In the genomic region with DNA sequence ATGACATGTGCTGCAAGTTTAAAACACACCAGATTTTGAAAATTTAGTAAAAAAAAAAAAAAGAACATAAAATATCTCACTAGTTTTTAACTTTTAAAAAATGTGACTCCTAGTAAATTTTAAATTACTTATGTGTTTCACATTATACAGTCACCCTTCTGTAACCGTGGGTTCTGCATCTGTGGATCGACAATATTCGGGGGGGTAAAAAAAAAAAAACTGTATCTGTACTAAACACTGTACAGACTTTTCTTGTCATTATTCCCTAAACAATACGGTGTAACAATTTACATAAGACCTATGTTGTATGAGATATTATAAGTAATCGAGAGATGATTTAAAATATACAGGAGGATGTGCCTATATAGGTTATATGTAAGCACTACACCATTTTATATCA, we compare ENCODE assay signal across 10 cellular contexts. TPM values are rescaled to one million over a fixed set of nuclear protein-coding genes. Genes with fewer than 3 reads are reported as not detected.
A peak's percentile ranks its signal among the peaks of the same experiment; 100 is the strongest.
DNase-seq lines count a peak whose midpoint lies in the region; ATAC-seq and TF ChIP-seq lines count a peak whose summit lies in the region.
"Had no signal": no experiment of that assay in that cellular context is flagged by ENCODE, and none has a peak within 500 bp of the region (broad histone marks: within the 10 kb centered on the region; RNA-seq: fewer than 3 reads in every experiment).

No MANE protein-coding gene starts in this region.

- POLR2A ChIA-PET in activated CD8-positive, alpha-beta T cell treated with anti-CD3 and anti-CD28 coated beads for 36 hours (lab: Charles Lee): interaction anchor here (0.6 to 4.5 kb wide), 2 partner anchors 19 to 196 kb away, joined by 3 to 34 read pairs; no protein-coding TSS in a partner anchor
- POLR2A ChIA-PET in RWPE1 (lab: Yijun Ruan, JAX; ENCODE audit: low non-redundant PET): no interaction called here

- H3K27me3 Mint-ChIP-seq in activated CD4-positive, alpha-beta T cell treated with anti-CD3 and anti-CD28 coated beads, Interleukin-2, amount 10 ng/mL, durations not matched to agents 24 days and 14 days: no peaks in the 10 kb centered on the region
- H3K27me3 Mint-ChIP-seq in activated CD8-positive, alpha-beta T cell treated with anti-CD3 and anti-CD28 coated beads for 36 hours: no peaks in the 10 kb centered on the region

- peaks cover 53% of the 10 kb centered on the region for H3K4me1 Mint-ChIP-seq in activated CD4-positive, alpha-beta T cell treated with anti-CD3 and anti-CD28 coated beads, Interleukin-2, amount 10 ng/mL, durations not matched to agents 24 days and 14 days
- H3K4me1 Mint-ChIP-seq in activated CD8-positive, alpha-beta T cell treated with anti-CD3 and anti-CD28 coated beads for 36 hours (ENCODE audit: low read depth): peaks cover 60% of the 10 kb centered on the region
- peaks cover 44% of the 10 kb centered on the region for H3K4me1 Mint-ChIP-seq in stimulated activated effector memory CD8-positive, alpha-beta T cell treated with anti-CD3 and anti-CD28 coated beads, Interleukin-12 subunit alpha, Interleukin-12 subunit beta, amount 100 ng/mL, for 72 hours

- H3K27ac Mint-ChIP-seq in activated CD4-positive, alpha-beta T cell treated with anti-CD3 and anti-CD28 coated beads, Interleukin-2, amount 10 ng/mL, durations not matched to agents 24 days and 14 days: no peak overlapping the region
- H3K27ac Mint-ChIP-seq in activated CD8-positive, alpha-beta T cell treated with anti-CD3 and anti-CD28 coated beads for 36 hours: peak overlapping the region; percentile 37
- H3K27ac Mint-ChIP-seq in stimulated activated effector memory CD8-positive, alpha-beta T cell treated with anti-CD3 and anti-CD28 coated beads, Interleukin-12 subunit alpha, Interleukin-12 subunit beta, amount 100 ng/mL, for 72 hours: no peak overlapping the region

- peaks cover 17% of the 10 kb centered on the region for H3K4me1 ChIP-seq in right cardiac atrium (ENCODE audit: control insufficient read depth, insufficient read depth, low read length)

- H3K36me3 Mint-ChIP-seq in activated CD4-positive, alpha-beta T cell treated with anti-CD3 and anti-CD28 coated beads, Interleukin-2, amount 10 ng/mL, durations not matched to agents 24 days and 14 days (ENCODE audit: low read depth): peaks cover 63% of the 10 kb centered on the region
- peaks cover 63% of the 10 kb centered on the region for H3K36me3 Mint-ChIP-seq in activated CD8-positive, alpha-beta T cell treated with anti-CD3 and anti-CD28 coated beads for 36 hours (ENCODE audit: low read depth)
- H3K36me3 Mint-ChIP-seq in stimulated activated effector memory CD8-positive, alpha-beta T cell treated with anti-CD3 and anti-CD28 coated beads, Interleukin-12 subunit alpha, Interleukin-12 subunit beta, amount 100 ng/mL, for 72 hours: peaks cover 74% of the 10 kb centered on the region

- H3K9me3 ChIP-seq in right cardiac atrium (ENCODE audit: control insufficient read depth, low read length): no peaks in the 10 kb centered on the region

- TF ChIP-seq CTCF in activated CD8-positive, alpha-beta T cell treated with anti-CD3 and anti-CD28 coated beads for 36 hours (IDR thresholded peaks at IDR 0.05): no peak
- TF ChIP-seq CTCF in RWPE1 (conservative IDR thresholded peaks at IDR 0.05; ENCODE audit: low read depth): no peak

- WGBS in right cardiac atrium: 72% methylated on average over 5 of the region's 5 CpGs

- H3K27me3 ChIP-seq in right cardiac atrium (ENCODE audit: control insufficient read depth, insufficient read depth): no peaks in the 10 kb centered on the region

- ATAC-seq in activated CD8-positive, alpha-beta T cell treated with anti-CD3 and anti-CD28 coated beads for 36 hours: no peak
- ATAC-seq in right cardiac atrium: no peak
- ATAC-seq in stimulated activated effector memory CD8-positive, alpha-beta T cell treated with anti-CD3 and anti-CD28 coated beads, Interleukin-12 subunit alpha, Interleukin-12 subunit beta, amount 100 ng/mL, for 72 hours: no peak

- DNase-seq in activated CD4-positive, alpha-beta T cell treated with anti-CD3 and anti-CD28 coated beads, Interleukin-2, amount 10 ng/mL, durations not matched to agents 24 days and 14 days: no peak
- DNase-seq in activated CD4-positive, alpha-beta T cell treated with anti-CD3 and anti-CD28 coated beads for 1 hour: no peak
- no peak for DNase-seq in activated CD8-positive, alpha-beta T cell treated with anti-CD3 and anti-CD28 coated beads for 36 hours
- DNase-seq in right cardiac atrium: no peak
- no peak for DNase-seq in stimulated activated effector memory CD8-positive, alpha-beta T cell treated with anti-CD3 and anti-CD28 coated beads, Interleukin-12 subunit alpha, Interleukin-12 subunit beta, amount 100 ng/mL, for 72 hours (ENCODE audit: low spot score in 2 of 2)
- DNase-seq in stimulated activated naive CD4-positive, alpha-beta T cell treated with Interleukin-2 at 50 U/mL for 16 hours (lab: John Stamatoyannopoulos, UW): no peak
- DNase-seq in RWPE1 (ENCODE audit: low spot score): no peak
- no peak for DNase-seq in CD1c-positive myeloid dendritic cell (ENCODE audit: extremely low spot score)
- DNase-seq: anterior cingulate cortex, NCI-H1092 had no signal

- H3K27ac ChIP-seq in right cardiac atrium (ENCODE audit: low read length): no peak overlapping the region
- no peak overlapping the region for H3K27ac ChIP-seq in RWPE1

- H3K4me3 ChIP-seq in right cardiac atrium (ENCODE audit: low read length): peak overlapping the region; percentile 83

- peaks cover 11% of the 10 kb centered on the region for H3K9me3 Mint-ChIP-seq in activated CD4-positive, alpha-beta T cell treated with anti-CD3 and anti-CD28 coated beads, Interleukin-2, amount 10 ng/mL, durations not matched to agents 24 days and 14 days
- H3K9me3 Mint-ChIP-seq in activated CD8-positive, alpha-beta T cell treated with anti-CD3 and anti-CD28 coated beads for 36 hours: peaks cover 15% of the 10 kb centered on the region
- peaks cover 3% of the 10 kb centered on the region for H3K9me3 Mint-ChIP-seq in stimulated activated effector memory CD8-positive, alpha-beta T cell treated with anti-CD3 and anti-CD28 coated beads, Interleukin-12 subunit alpha, Interleukin-12 subunit beta, amount 100 ng/mL, for 72 hours

- intact Hi-C loops in activated CD4-positive, alpha-beta T cell treated with anti-CD3 and anti-CD28 coated beads, Interleukin-2, amount 10 ng/mL, durations not matched to agents 24 days and 14 days (cut with micrococcal nuclease): no loop called here
- intact Hi-C loops in activated CD8-positive, alpha-beta T cell treated with anti-CD3 and anti-CD28 coated beads for 36 hours (cut with micrococcal nuclease): no loop called here
- intact Hi-C loops in right cardiac atrium (cut with DNase I): no loop called here

- CTCF ChIA-PET in activated CD8-positive, alpha-beta T cell treated with anti-CD3 and anti-CD28 coated beads for 36 hours (lab: Charles Lee): interaction anchor here (4.3 to 4.8 kb wide), 2 partner anchors 11 to 137 kb away, joined by 17 to 29 read pairs; no protein-coding TSS in a partner anchor
- CTCF ChIA-PET in RWPE1 (lab: Yijun Ruan, JAX): interaction anchor here (0.7 kb wide), 1 partner anchor 71 kb away, joined by 3 read pairs; no protein-coding TSS in a partner anchor

- peak overlapping the region; percentile 87 for H3K4me3 Mint-ChIP-seq in activated CD4-positive, alpha-beta T cell treated with anti-CD3 and anti-CD28 coated beads, Interleukin-2, amount 10 ng/mL, durations not matched to agents 24 days and 14 days
- peak overlapping the region; percentile 98 for H3K4me3 Mint-ChIP-seq in activated CD8-positive, alpha-beta T cell treated with anti-CD3 and anti-CD28 coated beads for 36 hours
- peak overlapping the region; percentile 100 for H3K4me3 Mint-ChIP-seq in stimulated activated effector memory CD8-positive, alpha-beta T cell treated with anti-CD3 and anti-CD28 coated beads, Interleukin-12 subunit alpha, Interleukin-12 subunit beta, amount 100 ng/mL, for 72 hours

RNA-seq across cellular contexts. Expression of gene DDX24, which starts 3.2 kb away (rescaled TPM):
- 262 and 286 TPM in 2 replicates for total RNA-seq in activated CD4-positive, alpha-beta T cell treated with anti-CD3 and anti-CD28 coated beads, Interleukin-2, amount 10 ng/mL, durations not matched to agents 24 days and 14 days
- total RNA-seq in activated CD8-positive, alpha-beta T cell treated with anti-CD3 and anti-CD28 coated beads for 36 hours: 100 to 1,000 TPM; 272 to 275 TPM
- 100 to 1,000 TPM; 227 to 268 (median 261) TPM for total RNA-seq in right cardiac atrium
- 138 TPM for polyA plus RNA-seq in right cardiac atrium

RNA-seq across cellular contexts. Expression of gene IFI27L1, which starts 3.3 kb away (rescaled TPM):
- 24.0 and 28.0 TPM in 2 replicates for total RNA-seq in activated CD4-positive, alpha-beta T cell treated with anti-CD3 and anti-CD28 coated beads, Interleukin-2, amount 10 ng/mL, durations not matched to agents 24 days and 14 days
- 10 to 100 TPM; 21.9 to 23.3 TPM for total RNA-seq in activated CD8-positive, alpha-beta T cell treated with anti-CD3 and anti-CD28 coated beads for 36 hours
- total RNA-seq in right cardiac atrium: 10 to 100 TPM; 12.7 to 23.1 (median 15.1) TPM
- polyA plus RNA-seq in right cardiac atrium: 37.9 TPM

RNA-seq across cellular contexts. Expression of gene IFI27, which starts 32.7 kb away (rescaled TPM):
- total RNA-seq in activated CD4-positive, alpha-beta T cell treated with anti-CD3 and anti-CD28 coated beads, Interleukin-2, amount 10 ng/mL, durations not matched to agents 24 days and 14 days: 66.9 and 67.3 TPM in 2 replicates
- total RNA-seq in activated CD8-positive, alpha-beta T cell treated with anti-CD3 and anti-CD28 coated beads for 36 hours: 1 to 10 TPM in 1 of 2 experiments, under 1 TPM in 1; 0.86 to 4.1 TPM
- 100 to 1,000 TPM in 2 of 4 donors, 10 to 100 TPM in 2; 70.0 to 289 (median 127) TPM for total RNA-seq in right cardiac atrium
- polyA plus RNA-seq in right cardiac atrium: 298 TPM

RNA-seq across cellular contexts. Expression of gene IFI27L2, which starts 51.6 kb away (rescaled TPM):
- 37.3 and 38.8 TPM in 2 replicates for total RNA-seq in activated CD4-positive, alpha-beta T cell treated with anti-CD3 and anti-CD28 coated beads, Interleukin-2, amount 10 ng/mL, durations not matched to agents 24 days and 14 days
- total RNA-seq in activated CD8-positive, alpha-beta T cell treated with anti-CD3 and anti-CD28 coated beads for 36 hours: 10 to 100 TPM; 43.0 to 44.5 TPM
- 10 to 100 TPM; 63.3 to 88.4 (median 65.5) TPM for total RNA-seq in right cardiac atrium
- polyA plus RNA-seq in right cardiac atrium: 104 TPM

RNA-seq across cellular contexts. Expression of gene OTUB2, which starts 51.7 kb away (rescaled TPM):
- 1.3 and 1.7 TPM in 2 replicates for total RNA-seq in activated CD4-positive, alpha-beta T cell treated with anti-CD3 and anti-CD28 coated beads, Interleukin-2, amount 10 ng/mL, durations not matched to agents 24 days and 14 days
- total RNA-seq in activated CD8-positive, alpha-beta T cell treated with anti-CD3 and anti-CD28 coated beads for 36 hours: under 1 TPM; 0.25 to 0.29 TPM
- under 1 TPM; 0.11 to 0.65 (median 0.39) TPM for total RNA-seq in right cardiac atrium
- polyA plus RNA-seq in right cardiac atrium: 0.18 TPM

Comparison
In these comparisons a context has a peak if more than half of its experiments do, and no peak if none do; other contexts are left out.
1. RNA of gene IFI27, which starts 32.7 kb away (total RNA-seq): 70.0 to 289 TPM in right cardiac atrium and 66.9 to 67.3 TPM in activated CD4-positive, alpha-beta T cell treated with anti-CD3 and anti-CD28 coated beads, Interleukin-2, amount 10 ng/mL, durations not matched to agents 24 days and 14 days; 0.86 to 4.1 TPM in activated CD8-positive, alpha-beta T cell treated with anti-CD3 and anti-CD28 coated beads for 36 hours; every median in the first group is over 10 times any median in the second.
2. Peak in every context shown above with its lines, with median percentiles within 50 percentile points of each other: H3K4me3 Mint-ChIP-seq.